8 cellular contexts compared by ENCODE assay signal in the genomic region with DNA sequence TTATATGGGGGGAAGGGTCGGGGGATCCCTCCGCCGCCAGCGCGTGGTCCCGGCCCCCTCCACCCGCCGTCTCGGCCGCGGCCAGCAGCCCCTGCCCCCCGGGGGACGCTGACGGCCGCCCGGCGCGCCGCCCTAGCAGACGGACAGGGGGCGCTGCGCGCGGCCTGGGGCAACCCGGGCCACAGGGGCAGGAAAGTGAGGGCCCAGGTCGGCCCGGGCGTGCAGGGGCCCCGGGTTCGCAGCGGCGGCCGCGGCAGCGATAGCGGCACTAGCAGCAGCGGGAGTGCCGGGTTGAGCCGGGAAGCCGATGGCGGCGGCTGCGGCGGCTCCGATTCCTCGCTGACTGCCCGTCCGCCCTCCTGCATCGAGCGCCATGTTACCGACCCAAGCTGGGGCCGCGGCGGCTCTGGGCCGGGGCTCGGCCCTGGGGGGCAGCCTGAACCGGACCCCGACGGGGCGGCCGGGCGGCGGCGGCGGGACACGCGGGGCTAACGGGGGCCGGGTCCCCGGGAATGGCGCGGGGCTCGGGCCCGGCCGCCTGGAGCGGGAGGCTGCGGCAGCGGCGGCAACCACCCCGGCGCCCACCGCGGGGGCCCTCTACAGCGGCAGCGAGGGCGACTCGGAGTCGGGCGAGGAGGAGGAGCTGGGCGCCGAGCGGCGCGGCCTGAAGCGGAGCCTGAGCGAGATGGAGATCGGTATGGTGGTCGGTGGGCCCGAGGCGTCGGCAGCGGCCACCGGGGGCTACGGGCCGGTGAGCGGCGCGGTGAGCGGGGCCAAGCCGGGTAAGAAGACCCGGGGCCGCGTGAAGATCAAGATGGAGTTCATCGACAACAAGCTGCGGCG. TPM values are rescaled to one million over a fixed set of nuclear protein-coding genes. Genes with fewer than 3 reads are reported as not detected.
A peak's percentile ranks its signal among the peaks of the same experiment; 100 is the strongest.
DNase-seq lines count a peak whose midpoint lies in the region; ATAC-seq and TF ChIP-seq lines count a peak whose summit lies in the region.

No MANE protein-coding gene starts in this region.

- no peaks in the 10 kb centered on the region for H3K36me3 ChIP-seq in breast epithelium

- H3K9me3 ChIP-seq in breast epithelium = no peaks in the 10 kb centered on the region

- ATAC-seq in HG02763 (IDR thresholded peaks at IDR 0.05; ENCODE audit: unreplicated experiment) = peak; percentile 30

- intact Hi-C loops in breast epithelium (cut with DNase I; ENCODE audit: low total_unique reads) (no loop called here), lower leg skin (cut with DNase I; ENCODE audit: low total_unique reads) (no loop called here)

- peak; percentile 71 for TF ChIP-seq POLR2A in Raji (IDR thresholded peaks at IDR 0.05; ENCODE audit: insufficient read depth, low read depth, low read length)
- no peak for TF ChIP-seq POLR2A in breast epithelium (IDR thresholded peaks at IDR 0.05)
- peak in 1 of 2 donors; percentile 23 for TF ChIP-seq POLR2A in lower leg skin (IDR thresholded peaks at IDR 0.05)

- DNase-seq in NCI-H82 (lab: John Stamatoyannopoulos, UW) (peak; percentile 59), NCI-H82 treated with DMSO at 0.1 percent for 48 hours (lab: John Stamatoyannopoulos, UW; ENCODE audit: unreplicated experiment) (no peak), breast epithelium (ENCODE audit: low spot score in 2 of 2) (no peak), lower leg skin (ENCODE audit: low spot score in 2 of 2) (peak in 1 of 2 donors; percentile 90), substantia nigra (lab: John Stamatoyannopoulos, UW) (peak in 9 of 49 donors; percentile 13 to 65 (median 42)), epidermal melanocyte (ENCODE audit: insufficient read length, low spot score) (no peak)

- TF ChIP-seq CTCF in breast epithelium (IDR thresholded peaks at IDR 0.05) = peak in 1 of 3 donors; percentile 82
- no peak for TF ChIP-seq CTCF in lower leg skin (IDR thresholded peaks at IDR 0.05)

- WGBS in lower leg skin, 2 donors = 0 to 1% methylated on average over 29 to 44 of the region's 116 CpGs

- H3K27ac ChIP-seq in breast epithelium (peak overlapping the region; percentile 99 to 100), substantia nigra (ENCODE audit: low read depth, low read length, poor library complexity, severe bottlenecking) (peak overlapping the region; percentile 77)

- H3K4me1 ChIP-seq in breast epithelium = peaks cover 11 to 24% of the 10 kb centered on the region in 2 donors

- H3K4me3 ChIP-seq in breast epithelium = peak overlapping the region; percentile 97 to 100 (median 97)
- peak overlapping the region; percentile 94 for H3K4me3 ChIP-seq in lower leg skin (ENCODE audit: low read depth, poor library complexity, severe bottlenecking)

- H3K27me3 ChIP-seq in breast epithelium = no peaks in the 10 kb centered on the region

RNA-seq across cellular contexts. Expression of gene SRF, which starts 0.4 kb away (rescaled TPM):
- total RNA-seq in breast epithelium (10 to 100 TPM; 18.1 to 32.1 (median 28.5) TPM), lower leg skin (10 to 100 TPM; 14.8 to 25.8 (median 25.5) TPM)

RNA-seq across cellular contexts. Expression of gene CUL9, which starts 10.5 kb away (rescaled TPM):
- 10 to 100 TPM; 25.1 to 47.5 (median 43.3) TPM for total RNA-seq in breast epithelium
- total RNA-seq in lower leg skin = 10 to 100 TPM; 38.7 to 64.4 (median 47.4) TPM

RNA-seq across cellular contexts. Expression of gene DNPH1, which starts 57.8 kb away (rescaled TPM):
- total RNA-seq in breast epithelium (10 to 100 TPM; 46.5 to 61.1 (median 53.7) TPM), lower leg skin (10 to 100 TPM; 48.5 to 77.0 (median 61.2) TPM)
